Comparison of ENCODE assay signal across 9 cellular contexts in the genomic region with DNA sequence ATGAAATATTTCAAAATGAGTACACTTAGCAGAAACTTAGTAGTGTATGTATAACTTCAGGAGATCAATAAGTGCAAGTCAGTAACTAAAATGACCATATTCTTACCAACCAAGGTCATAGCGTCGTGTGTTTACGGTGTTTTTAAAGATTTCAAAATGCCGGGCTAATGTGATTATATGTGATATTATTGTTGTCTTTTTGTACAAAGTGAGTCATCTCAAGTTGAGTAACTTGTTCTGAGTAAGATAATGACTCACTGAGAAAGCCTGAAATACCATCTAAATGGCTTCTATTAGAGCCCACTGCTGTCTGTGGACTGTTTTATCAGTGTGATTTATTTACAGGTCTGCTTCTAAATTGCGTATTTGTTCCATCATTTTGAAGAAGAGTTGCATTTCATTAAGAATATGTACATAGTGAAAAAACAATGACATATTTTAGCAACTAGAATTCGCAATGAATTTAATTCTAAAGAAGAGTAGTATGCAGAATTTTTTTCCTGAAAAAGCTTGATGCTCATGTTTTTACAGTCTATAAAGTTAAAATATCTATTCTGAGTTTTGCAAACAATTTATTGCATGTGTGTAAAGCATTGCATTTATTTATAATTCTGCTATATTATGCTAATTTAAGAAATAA. TPM values are rescaled to one million over a fixed set of nuclear protein-coding genes. Genes with fewer than 3 reads are reported as not detected.
DNase-seq lines count a peak whose midpoint lies in the region; ATAC-seq and TF ChIP-seq lines count a peak whose summit lies in the region.
"Had no signal": no experiment of that assay in that cellular context is flagged by ENCODE, and none has a peak within 500 bp of the region (broad histone marks: within the 10 kb centered on the region; RNA-seq: fewer than 3 reads in every experiment).

No MANE protein-coding gene starts in this region.

- H3F3A ChIP-seq in PC-3 (ENCODE audit: low read length, unreplicated experiment), result no peaks in the 10 kb centered on the region

- no peaks in the 10 kb centered on the region for H3K9me3 Mint-ChIP-seq in T-cell

- no peaks in the 10 kb centered on the region for H3K27me3 ChIP-seq in PC-3 (ENCODE audit: low read length)
- peaks cover 5% of the 10 kb centered on the region for H3K27me3 ChIP-seq in left ventricle myocardium inferior (ENCODE audit: low read depth)
- peaks cover 31% of the 10 kb centered on the region for H3K27me3 ChIP-seq in BE2C

- POLR2A ChIA-PET in PC-3 (lab: Charles Lee; ENCODE audit: unreplicated experiment) (no interaction called here), T-cell (lab: Charles Lee) (no interaction called here)

- no peak overlapping the region for H3K4me3 ChIP-seq in PC-3 (ENCODE audit: low read length)
- H3K4me3 ChIP-seq in left ventricle myocardium inferior, result no peak overlapping the region
- no peak overlapping the region for H3K4me3 ChIP-seq in BE2C (ENCODE audit: low read depth, low read length)
- H3K4me3 ChIP-seq: spleen had no signal

- intact Hi-C loops in PC-3 (cut with micrococcal nuclease), result loop anchor here (2.0 to 10.0 kb wide), 2 partner anchors 51 to 811 kb away; no protein-coding TSS in a partner anchor
- intact Hi-C loops in left ventricle myocardium inferior (cut with micrococcal nuclease), result loop anchor here (10.0 kb wide), 1 partner anchor 49 kb away; no protein-coding TSS in a partner anchor

- peaks cover 51% of the 10 kb centered on the region for H3K4me1 ChIP-seq in PC-3 (ENCODE audit: insufficient read depth, low read length)
- H3K4me1 ChIP-seq in left ventricle myocardium inferior, result no peaks in the 10 kb centered on the region
- no peaks in the 10 kb centered on the region for H3K4me1 ChIP-seq in BE2C

- no peaks in the 10 kb centered on the region for H3K9me2 ChIP-seq in PC-3 (replicated peaks; ENCODE audit: low read length)

- no peak for TF ChIP-seq CTCF in AG09319 (IDR thresholded peaks at IDR 0.05; ENCODE audit: low read depth, low read length)
- TF ChIP-seq CTCF in PC-3 (conservative IDR thresholded peaks at IDR 0.05; ENCODE audit: low read depth, low read length), result no peak
- no peak for TF ChIP-seq CTCF in left ventricle myocardium inferior (IDR thresholded peaks at IDR 0.05; ENCODE audit: borderline replicate concordance)
- TF ChIP-seq CTCF in BE2C (IDR thresholded peaks at IDR 0.05; ENCODE audit: low read depth, low read length), result no peak

- H3K27ac Mint-ChIP-seq in T-cell, result no peak overlapping the region

- H3K79me2 ChIP-seq in PC-3 (ENCODE audit: low read length), result no peaks in the 10 kb centered on the region

- CTCF ChIA-PET in PC-3 (lab: Charles Lee) (no interaction called here), T-cell (lab: Charles Lee) (no interaction called here)

- H3K36me3 Mint-ChIP-seq in T-cell, result no peaks in the 10 kb centered on the region

- H3K9me3 ChIP-seq in PC-3 (ENCODE audit: low read length), result no peaks in the 10 kb centered on the region
- no peaks in the 10 kb centered on the region for H3K9me3 ChIP-seq in left ventricle myocardium inferior (replicated peaks)
- H3K9me3 ChIP-seq in BE2C, result no peaks in the 10 kb centered on the region
- H3K9me3 ChIP-seq: Caco-2, spleen had no signal

- peak; percentile 52 for DNase-seq in AG09319 (ENCODE audit: extremely low read depth, low read depth)
- peak; percentile 84 for DNase-seq in PC-3
- DNase-seq in glomerular visceral epithelial cell (ENCODE audit: extremely low spot score), result peak; percentile 58
- no peak for DNase-seq in T-cell
- no peak for DNase-seq in left ventricle myocardium inferior
- DNase-seq in BE2C, result no peak
- DNase-seq: activated naive CD4-positive, alpha-beta T cell treated with anti-CD3 and anti-CD28 coated beads, Interleukin-2, amount 50 U/mL, for 16 hours; Caco-2; spleen had no signal

- H3K4me2 ChIP-seq in PC-3 (ENCODE audit: low read length), result peak overlapping the region; percentile 29

- peaks cover 0 to 7% (median 3%) of the 10 kb centered on the region in 3 donors for H3K4me1 Mint-ChIP-seq in T-cell

- H2AFZ ChIP-seq in PC-3 (ENCODE audit: low read length), result 0 out of 2 replicates have a peak overlapping the region, but pooled peaks have one; percentile 45

- H3K4me3 Mint-ChIP-seq in T-cell, result no peak overlapping the region

- H3K9ac ChIP-seq in PC-3 (ENCODE audit: low read length), result no peak overlapping the region

- H4K20me1 ChIP-seq in PC-3 (ENCODE audit: low read length), result no peaks in the 10 kb centered on the region

- peak; percentile 81 for ATAC-seq in PC-3
- ATAC-seq in T-cell (replicated peaks in 1 of 4), result no peak

- no peaks in the 10 kb centered on the region for H3K36me3 ChIP-seq in PC-3 (ENCODE audit: low read depth, low read length)
- no peaks in the 10 kb centered on the region for H3K36me3 ChIP-seq in left ventricle myocardium inferior
- no peaks in the 10 kb centered on the region for H3K36me3 ChIP-seq in BE2C
- H3K36me3 ChIP-seq: spleen had no signal

- peaks cover 24 to 27% of the 10 kb centered on the region in 2 donors for H3K27me3 Mint-ChIP-seq in T-cell

- no TSS peak for BruUV-seq in PC-3 (replicated peaks; lab: Mats Ljungman, UMichigan)

- H3K27ac ChIP-seq in PC-3 (ENCODE audit: low read length) (peak overlapping the region; percentile 64), left ventricle myocardium inferior (replicated peaks) (no peak overlapping the region)
- H3K27ac ChIP-seq: spleen had no signal

RNA-seq across cellular contexts. Expression of a gene that starts 12.7 kb away (rescaled TPM):
- total RNA-seq in PC-3 (2014; rRNA removed), result not detected in 2 replicates
- total RNA-seq in T-cell, result under 1 TPM in 1 of 5 donors, not detected in 4; 0.10 TPM
- not detected for total RNA-seq in left ventricle myocardium inferior
- polyA plus RNA-seq in BE2C (2012; ENCODE audit: insufficient read depth, insufficient read length, low read depth), result 0.74 TPM
- total RNA-seq: Caco-2, spleen had no signal
- polyA plus RNA-seq: spleen had no signal

RNA-seq across cellular contexts. Expression of a gene that starts 30.7 kb away (rescaled TPM):
- total RNA-seq in PC-3 (2014; rRNA removed), result 0.18 TPM in 1 of 2 replicates, not detected in the other
- under 1 TPM in 1 of 5 donors, not detected in 4; 0.47 TPM for total RNA-seq in T-cell
- not detected for total RNA-seq in left ventricle myocardium inferior
- not detected for polyA plus RNA-seq in BE2C (2012; ENCODE audit: insufficient read depth, insufficient read length, low read depth)
- total RNA-seq: spleen had no signal

RNA-seq across cellular contexts. Expression of a gene that starts 31.9 kb away (rescaled TPM):
- total RNA-seq in PC-3 (2014; rRNA removed) (18.3 and 24.8 TPM in 2 replicates), T-cell (10 to 100 TPM; 27.2 to 35.3 (median 31.4) TPM), left ventricle myocardium inferior (54.7 TPM)
- polyA plus RNA-seq in BE2C (2012; ENCODE audit: insufficient read depth, insufficient read length, low read depth), result 135 TPM

RNA-seq across cellular contexts. Expression of a gene that starts 54.5 kb away (rescaled TPM):
- total RNA-seq in PC-3 (2014; rRNA removed), result not detected in 2 replicates
- not detected for total RNA-seq in T-cell
- total RNA-seq in left ventricle myocardium inferior, result not detected
- polyA plus RNA-seq in BE2C (2012; ENCODE audit: insufficient read depth, insufficient read length, low read depth), result not detected
- total RNA-seq: Caco-2, spleen had no signal
- polyA plus RNA-seq: spleen had no signal

Comparison
In these comparisons a context has a peak if more than half of its experiments do, and no peak if none do; other contexts are left out.
1. DNase-seq: peak in AG09319 (single experiment), PC-3 (single experiment) and glomerular visceral epithelial cell (single experiment); none in T-cell (0 of 34), left ventricle myocardium inferior (single experiment) and BE2C (single experiment).